Comparison of ENCODE assay signal across 30 cellular contexts in the genomic region with DNA sequence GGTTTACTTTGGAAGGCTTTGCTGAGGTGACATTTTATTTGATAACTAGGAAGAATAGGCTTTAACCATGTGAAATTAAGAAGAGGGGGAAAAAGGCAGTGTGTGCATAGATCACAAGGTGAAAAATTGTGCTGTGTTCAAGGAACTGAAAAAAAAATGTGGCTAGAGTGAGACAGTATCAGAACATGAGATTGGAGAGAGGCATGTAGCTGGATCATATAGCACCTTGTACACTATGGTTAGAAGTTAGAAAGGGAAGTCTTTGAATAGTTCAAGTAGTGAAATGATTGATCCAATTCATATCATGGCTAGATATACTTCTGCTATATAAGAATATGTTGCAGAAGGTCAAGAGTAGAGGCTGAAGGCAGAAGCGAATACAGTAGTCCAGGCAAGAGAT.
"Had no signal": no experiment of that assay in that cellular context is flagged by ENCODE, and none has a peak within 500 bp of the region (broad histone marks: within the 10 kb centered on the region; RNA-seq: fewer than 3 reads in every experiment).

No MANE protein-coding gene starts in this region.

- H3K27me3 Mint-ChIP-seq: activated B cell treated with CpG ODN at 0.5 μM for 24 hours; activated naive CD8-positive, alpha-beta T cell; central memory CD8-positive, alpha-beta T cell; T-cell had no signal

- H3K4me3 ChIP-seq: SK-N-MC had no signal

- H3K4me1 Mint-ChIP-seq: activated B cell treated with CpG ODN at 0.5 μM for 24 hours; activated CD4-positive, alpha-beta T cell treated with anti-CD3 and anti-CD28 coated beads, Interleukin-2, amount 10 ng/mL, durations not matched to agents 7 days and 5 days; brain; central memory CD8-positive, alpha-beta T cell; T-cell had no signal

- H3K4me3 Mint-ChIP-seq: activated B cell treated with CpG ODN at 0.5 μM for 24 hours; activated CD4-positive, alpha-beta memory T cell treated with anti-CD3 and anti-CD28 coated beads for 36 hours; activated CD4-positive, alpha-beta T cell treated with anti-CD3 and anti-CD28 coated beads, Interleukin-2, amount 10 ng/mL, durations not matched to agents 7 days and 5 days; activated naive CD4-positive, alpha-beta T cell treated with anti-CD3 and anti-CD28 coated beads for 36 hours; activated naive CD8-positive, alpha-beta T cell; activated T-cell treated with anti-CD3 and anti-CD28 coated beads, Interleukin-2, amount 50 U/mL, for 4 hours; brain; central memory CD8-positive, alpha-beta T cell; T-cell had no signal

- H3K27ac Mint-ChIP-seq: activated B cell treated with CpG ODN at 0.5 μM for 24 hours; activated CD4-positive, alpha-beta memory T cell treated with anti-CD3 and anti-CD28 coated beads for 36 hours; activated CD4-positive, alpha-beta T cell treated with anti-CD3 and anti-CD28 coated beads, Interleukin-2, amount 10 ng/mL, durations not matched to agents 7 days and 5 days; activated naive CD4-positive, alpha-beta T cell treated with anti-CD3 and anti-CD28 coated beads for 36 hours; activated naive CD8-positive, alpha-beta T cell; brain; T-cell had no signal

- ATAC-seq: activated T-cell treated with anti-CD3 and anti-CD28 coated beads, Interleukin-2, amount 50 U/mL, for 4 hours; Panc1; Right ventricle myocardium inferior; T-cell had no signal

- H3K27ac ChIP-seq: SK-N-MC had no signal

- H3K9me3 Mint-ChIP-seq: activated B cell treated with CpG ODN at 0.5 μM for 24 hours; activated CD4-positive, alpha-beta memory T cell treated with anti-CD3 and anti-CD28 coated beads for 36 hours; activated CD4-positive, alpha-beta T cell treated with anti-CD3 and anti-CD28 coated beads, Interleukin-2, amount 10 ng/mL, durations not matched to agents 7 days and 5 days; activated naive CD4-positive, alpha-beta T cell treated with anti-CD3 and anti-CD28 coated beads for 36 hours; activated T-cell treated with anti-CD3 and anti-CD28 coated beads, Interleukin-2, amount 50 U/mL, for 4 hours; brain; central memory CD8-positive, alpha-beta T cell; T-cell had no signal

- DNase-seq: activated B cell treated with CpG ODN at 0.5 μM for 24 hours; activated CD4-positive, alpha-beta memory T cell treated with anti-CD3 and anti-CD28 coated beads for 36 hours; activated CD4-positive, alpha-beta T cell treated with anti-CD3 and anti-CD28 coated beads for 1 hour; activated CD4-positive, alpha-beta T cell treated with anti-CD3 and anti-CD28 coated beads, Interleukin-2, amount 10 ng/mL, durations not matched to agents 7 days and 5 days; activated CD8-positive, alpha-beta memory T cell treated with anti-CD3 and anti-CD28 coated beads for 24 hours; activated effector memory CD4-positive, alpha-beta T cell treated with anti-CD3 and anti-CD28 coated beads, Interleukin-2, amount 50 U/mL, for 16 hours; activated naive CD4-positive, alpha-beta T cell treated with anti-CD3 and anti-CD28 coated beads for 36 hours; activated T-cell treated with anti-CD3 and anti-CD28 coated beads, Interleukin-2, amount 50 U/mL, for 4 hours; amygdala; NCI-H1105 treated with DMSO at 0.1 percent for 48 hours; NCI-H146; NCI-H187 treated with DMSO at 0.1 percent for 48 hours; NCI-H2081 treated with DMSO at 0.1 percent for 48 hours; NCI-H2171; NCI-H2227 treated with DMSO at 0.1 percent for 48 hours; NCI-H446 treated with DMSO at 0.1 percent for 48 hours; NCI-H524 treated with DMSO at 0.1 percent for 48 hours; NCI-H774; NK-92 treated with Interleukin-12 subunit alpha and Interleukin-12 subunit beta, amount 100 ng/mL, for 24 hours; OCI-M1; RPMI8226; T-cell; T-helper 2 cell; T1000 had no signal
